ENCODE assay signal across 10 cellular contexts in the genomic region with DNA sequence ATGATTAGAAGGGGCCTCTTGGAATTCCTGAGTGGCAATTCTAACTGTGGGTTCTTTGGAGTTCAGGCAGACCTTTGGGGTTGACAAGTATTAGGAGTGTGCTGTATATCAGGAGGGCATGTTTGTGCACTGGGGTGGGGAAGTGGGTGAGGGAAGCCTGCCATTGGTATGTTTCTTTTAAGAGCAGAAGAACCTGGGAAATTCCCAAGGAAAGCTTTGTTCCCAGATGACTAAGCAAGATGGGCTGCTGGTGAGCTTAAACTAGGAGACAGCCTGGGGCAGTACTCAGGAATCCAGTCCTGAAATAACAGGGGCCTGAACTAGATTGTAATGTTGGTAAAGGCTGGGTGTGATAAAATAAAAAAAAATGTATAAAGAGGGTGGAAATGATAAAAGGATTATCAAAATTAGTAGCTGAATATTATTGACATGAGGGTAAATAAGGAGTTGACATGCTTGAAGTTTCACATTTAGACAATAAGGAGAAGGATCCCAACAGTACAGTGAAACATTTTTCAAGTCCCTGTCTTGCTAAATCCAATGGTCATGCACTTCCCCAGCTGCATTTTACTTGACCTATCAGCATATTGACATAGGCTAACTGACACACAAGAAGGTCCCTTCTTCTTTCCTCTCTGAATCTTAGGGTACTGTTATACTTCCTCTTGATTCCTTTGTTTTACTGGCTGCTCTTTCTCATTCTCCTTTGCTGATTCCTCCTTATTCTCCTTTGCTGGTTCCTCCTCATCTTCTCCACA. TPM values are rescaled to one million over a fixed set of nuclear protein-coding genes. Genes with fewer than 3 reads are reported as not detected.
DNase-seq lines count a peak whose midpoint lies in the region; ATAC-seq and TF ChIP-seq lines count a peak whose summit lies in the region.
"Had no signal": no experiment of that assay in that cellular context is flagged by ENCODE, and none has a peak within 500 bp of the region (broad histone marks: within the 10 kb centered on the region; RNA-seq: fewer than 3 reads in every experiment).

No MANE protein-coding gene starts in this region.

- DNase-seq in AG04450 (ENCODE audit: low read depth, low spot score) (peak; percentile 59), HL-60 (ENCODE audit: low read depth in 1 of 2, low spot score in 1 of 2) (no peak), mammary epithelial cell (peak; percentile 90), lung (ENCODE audit: low spot score) (no peak), WERI-Rb-1 (no peak), germinal center (ENCODE audit: low spot score) (no peak)
- DNase-seq: NCI-H748 treated with DMSO at 0.1 percent for 48 hours had no signal

- CTCF ChIA-PET in AG04450 (lab: Charles Lee) = interaction anchor here (0.6 to 1.5 kb wide), 3 partner anchors 78 to 593 kb away, joined by 3 to 5 read pairs (median 4); no protein-coding TSS in a partner anchor
- CTCF ChIA-PET in mammary epithelial cell (lab: Charles Lee; ENCODE audit: low non-redundant PET) = no interaction called here

- TF ChIP-seq CTCF in AG04450 (IDR thresholded peaks at IDR 0.05; ENCODE audit: low read depth, low read length) (no peak), HL-60 (IDR thresholded peaks at IDR 0.05; ENCODE audit: insufficient read depth, low read length) (no peak), mammary epithelial cell (conservative IDR thresholded peaks at IDR 0.05 in 1 of 2, IDR thresholded peaks at IDR 0.05 in 1 of 2; ENCODE audit: extremely low read depth in 1 of 2, insufficient read depth in 1 of 2, low read depth in 1 of 2, low read length in 2 of 2) (no peak), lung (IDR thresholded peaks at IDR 0.05; ENCODE audit: control extremely low read depth, extremely low read depth) (no peak), WERI-Rb-1 (IDR thresholded peaks at IDR 0.05; ENCODE audit: low read depth, low read length) (no peak)

- H3K4me2 ChIP-seq in mammary epithelial cell (ENCODE audit: insufficient read depth, low read depth, low read length) = peak overlapping the region; percentile 42

- no peak overlapping the region for H3K4me3 ChIP-seq in AG04450 (ENCODE audit: low read depth, low read length)
- no peak overlapping the region for H3K4me3 ChIP-seq in HL-60 (replicated peaks; ENCODE audit: insufficient read depth, low read length)
- no peak overlapping the region for H3K4me3 ChIP-seq in mammary epithelial cell (replicated peaks in 1 of 3; ENCODE audit: insufficient read depth in 1 of 3, low read depth in 2 of 3, low read length in 3 of 3)
- H3K4me3 ChIP-seq in lung = no peak overlapping the region
- H3K4me3 ChIP-seq in WERI-Rb-1 (ENCODE audit: low read depth, low read length) = no peak overlapping the region

- dilution Hi-C loops in mammary epithelial cell (cut with HindIII; ENCODE audit: low sequenced_read_pairs) = no loop called here

- POLR2A ChIA-PET in AG04450 (lab: Yijun Ruan, JAX) = no interaction called here

- no peaks in the 10 kb centered on the region for H3K36me3 ChIP-seq in mammary epithelial cell (ENCODE audit: insufficient read depth, low read length)
- H3K36me3 ChIP-seq in lung (ENCODE audit: control insufficient read depth in 2 of 2, insufficient read depth in 2 of 2, low read length in 2 of 2) = no peaks in the 10 kb centered on the region
- no peaks in the 10 kb centered on the region for H3K36me3 ChIP-seq in WERI-Rb-1

- no TSS peak for BruUV-seq in mammary epithelial cell (replicated peaks; lab: Mats Ljungman, UMichigan)

- no peaks in the 10 kb centered on the region for H3K9me3 ChIP-seq in AG04450 (ENCODE audit: control insufficient read depth, insufficient read depth, low read length)
- no peaks in the 10 kb centered on the region for H3K9me3 ChIP-seq in mammary epithelial cell (replicated peaks; ENCODE audit: insufficient read depth, low read length)
- H3K9me3 ChIP-seq in lung (ENCODE audit: control insufficient read depth in 2 of 2, insufficient read depth in 1 of 2, low read length in 1 of 2) = no peaks in the 10 kb centered on the region
- H3K9me3 ChIP-seq in WERI-Rb-1 (ENCODE audit: severe bottlenecking) = no peaks in the 10 kb centered on the region

- H3K4me1 ChIP-seq in mammary epithelial cell (ENCODE audit: insufficient read depth, low read length) (peaks cover 59% of the 10 kb centered on the region), lung (ENCODE audit: control insufficient read depth in 2 of 2, insufficient read depth in 2 of 2, low read length in 2 of 2) (peaks cover 0 to 6% of the 10 kb centered on the region in 2 donors)

- no peaks in the 10 kb centered on the region for H4K20me1 ChIP-seq in mammary epithelial cell (ENCODE audit: insufficient read depth, low read length)

- in situ Hi-C loops in mammary epithelial cell (cut with MboI; ENCODE audit: low sequenced_read_pairs in 2 of 2) = no loop called here

- H2AFZ ChIP-seq in mammary epithelial cell (ENCODE audit: low read depth, low read length) = peak overlapping the region; percentile 25

- H3K79me2 ChIP-seq in mammary epithelial cell (ENCODE audit: insufficient read depth, low read length) = no peaks in the 10 kb centered on the region

- intact Hi-C loops in mammary epithelial cell (cut with micrococcal nuclease) = no loop called here

- no peak for ATAC-seq in lung (ENCODE audit: insufficient read depth, low FRiP score)
- ATAC-seq in GM18511 (IDR thresholded peaks at IDR 0.05; ENCODE audit: unreplicated experiment) = no peak
- ATAC-seq in HG03280 (IDR thresholded peaks at IDR 0.05; ENCODE audit: unreplicated experiment) = no peak
- ATAC-seq: activated naive CD4-positive, alpha-beta T cell treated with anti-CD3 and anti-CD28 coated beads, Interleukin-2, amount 50 U/mL, for 72 hours had no signal

- H3K9ac ChIP-seq in mammary epithelial cell (ENCODE audit: insufficient read depth, low read length) = no peak overlapping the region

- no peaks in the 10 kb centered on the region for H3K27me3 ChIP-seq in AG04450 (ENCODE audit: control insufficient read depth, insufficient read depth, low read length)
- H3K27me3 ChIP-seq in HL-60 (ENCODE audit: insufficient read depth, poor library complexity, severe bottlenecking) = no peaks in the 10 kb centered on the region
- no peaks in the 10 kb centered on the region for H3K27me3 ChIP-seq in mammary epithelial cell (ENCODE audit: insufficient read depth, low read length)
- no peaks in the 10 kb centered on the region for H3K27me3 ChIP-seq in lung (ENCODE audit: control insufficient read depth, insufficient read depth)
- H3K27me3 ChIP-seq in WERI-Rb-1 (ENCODE audit: insufficient read depth, low read depth, severe bottlenecking) = no peaks in the 10 kb centered on the region

- H3K27ac ChIP-seq in AG04450 (ENCODE audit: low read depth, low read length) (peak overlapping the region; percentile 65), HL-60 (replicated peaks) (0 out of 2 replicates have a peak overlapping the region, but pooled peaks have one; percentile 13), mammary epithelial cell (ENCODE audit: insufficient read depth, low read depth, low read length) (peak overlapping the region; percentile 38), lung (ENCODE audit: low read depth in 1 of 2, low read length in 1 of 2) (peak overlapping the region; percentile 40 to 60), WERI-Rb-1 (no peak overlapping the region)

RNA-seq across cellular contexts. Expression of gene IFNGR1, which starts 18.4 kb away (rescaled TPM):
- polyA plus RNA-seq in AG04450 (2011; rRNA removed) = 28.4 and 36.3 TPM in 2 replicates
- polyA minus RNA-seq in AG04450 (2011; rRNA and poly(A)+ RNA removed) = 19.5 and 22.7 TPM in 2 replicates
- 100 to 1,000 TPM in 1 of 2 donors, 10 to 100 TPM in 1; 54.7 to 137 TPM for total RNA-seq in mammary epithelial cell
- polyA plus RNA-seq in mammary epithelial cell = 30.0 TPM
- polyA minus RNA-seq in mammary epithelial cell = 17.6 TPM
- total RNA-seq in lung = 100 to 1,000 TPM; 134 to 165 TPM
- 100 to 1,000 TPM; 108 to 327 TPM for polyA plus RNA-seq in lung

Comparison
In these comparisons a context has a peak if more than half of its experiments do, and no peak if none do; other contexts are left out.
1. DNase-seq: peak in AG04450 (single experiment) and mammary epithelial cell (single experiment); none in HL-60 (0 of 2), lung (single experiment), WERI-Rb-1 (single experiment) and germinal center (single experiment).